1 cellular context compared by ENCODE assay signal in the genomic region with DNA sequence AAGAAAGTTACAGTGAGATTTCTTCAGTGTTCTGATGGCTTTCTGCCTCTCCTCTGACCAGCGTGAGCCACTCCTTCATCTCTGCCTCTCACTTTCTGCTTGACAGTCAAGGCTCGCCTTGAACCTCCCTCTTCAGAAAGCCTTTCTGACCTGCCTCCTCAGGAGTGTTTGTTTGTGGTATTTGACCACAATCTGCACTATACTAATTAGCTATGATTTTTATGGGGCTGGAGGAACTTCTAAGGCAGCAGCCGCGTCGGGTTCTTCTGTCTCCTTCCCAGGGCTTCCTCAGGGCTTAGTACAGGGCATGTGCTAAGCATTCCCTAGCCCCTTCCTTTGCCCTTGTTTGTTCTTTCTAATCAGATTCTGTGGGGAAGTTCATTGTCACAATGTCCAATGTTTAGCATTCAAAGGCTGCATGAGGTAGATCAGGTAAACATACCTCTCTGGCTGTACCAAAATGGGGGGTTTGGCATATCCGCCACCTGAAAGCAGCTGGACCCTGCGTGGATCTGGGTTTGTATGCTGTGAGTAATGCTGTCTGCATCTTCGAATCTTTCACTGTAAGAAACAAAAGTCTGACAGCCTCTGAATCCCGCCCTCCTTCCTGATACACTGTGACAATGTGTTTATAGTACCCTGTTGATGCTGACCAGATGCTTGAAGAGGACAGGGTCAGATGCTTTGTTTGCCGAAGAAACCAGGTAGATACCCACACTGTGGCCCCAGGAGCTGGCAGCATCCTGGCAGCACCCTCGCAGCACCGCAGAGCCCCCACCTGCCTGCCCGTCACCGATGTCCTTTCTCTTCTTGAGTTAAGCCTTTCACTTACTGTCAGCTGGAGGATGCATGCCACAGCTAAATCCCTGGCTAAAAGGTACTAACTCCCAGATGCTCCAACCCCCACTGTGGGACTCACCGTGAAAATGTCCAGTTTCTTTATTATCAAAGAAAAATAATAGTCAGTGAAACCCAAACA.
TF ChIP-seq lines count a peak whose summit lies in the region.

No MANE protein-coding gene starts in this region.

TF ChIP-seq in WTC11, 78 proteins besides CTCF, POLR2A, EP300 and RAD21 (continued from another document):
- TF ChIP-seq, protein P1, sequence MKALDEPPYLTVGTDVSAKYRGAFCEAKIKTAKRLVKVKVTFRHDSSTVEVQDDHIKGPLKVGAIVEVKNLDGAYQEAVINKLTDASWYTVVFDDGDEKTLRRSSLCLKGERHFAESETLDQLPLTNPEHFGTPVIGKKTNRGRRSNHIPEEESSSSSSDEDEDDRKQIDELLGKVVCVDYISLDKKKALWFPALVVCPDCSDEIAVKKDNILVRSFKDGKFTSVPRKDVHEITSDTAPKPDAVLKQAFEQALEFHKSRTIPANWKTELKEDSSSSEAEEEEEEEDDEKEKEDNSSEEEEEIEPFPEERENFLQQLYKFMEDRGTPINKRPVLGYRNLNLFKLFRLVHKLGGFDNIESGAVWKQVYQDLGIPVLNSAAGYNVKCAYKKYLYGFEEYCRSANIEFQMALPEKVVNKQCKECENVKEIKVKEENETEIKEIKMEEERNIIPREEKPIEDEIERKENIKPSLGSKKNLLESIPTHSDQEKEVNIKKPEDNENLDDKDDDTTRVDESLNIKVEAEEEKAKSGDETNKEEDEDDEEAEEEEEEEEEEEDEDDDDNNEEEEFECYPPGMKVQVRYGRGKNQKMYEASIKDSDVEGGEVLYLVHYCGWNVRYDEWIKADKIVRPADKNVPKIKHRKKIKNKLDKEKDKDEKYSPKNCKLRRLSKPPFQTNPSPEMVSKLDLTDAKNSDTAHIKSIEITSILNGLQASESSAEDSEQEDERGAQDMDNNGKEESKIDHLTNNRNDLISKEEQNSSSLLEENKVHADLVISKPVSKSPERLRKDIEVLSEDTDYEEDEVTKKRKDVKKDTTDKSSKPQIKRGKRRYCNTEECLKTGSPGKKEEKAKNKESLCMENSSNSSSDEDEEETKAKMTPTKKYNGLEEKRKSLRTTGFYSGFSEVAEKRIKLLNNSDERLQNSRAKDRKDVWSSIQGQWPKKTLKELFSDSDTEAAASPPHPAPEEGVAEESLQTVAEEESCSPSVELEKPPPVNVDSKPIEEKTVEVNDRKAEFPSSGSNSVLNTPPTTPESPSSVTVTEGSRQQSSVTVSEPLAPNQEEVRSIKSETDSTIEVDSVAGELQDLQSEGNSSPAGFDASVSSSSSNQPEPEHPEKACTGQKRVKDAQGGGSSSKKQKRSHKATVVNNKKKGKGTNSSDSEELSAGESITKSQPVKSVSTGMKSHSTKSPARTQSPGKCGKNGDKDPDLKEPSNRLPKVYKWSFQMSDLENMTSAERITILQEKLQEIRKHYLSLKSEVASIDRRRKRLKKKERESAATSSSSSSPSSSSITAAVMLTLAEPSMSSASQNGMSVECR (CRISPR knock-in tag; IDR thresholded peaks at IDR 0.05; ENCODE audit: borderline replicate concordance): no peak
- no peak for TF ChIP-seq NFATC4 (CRISPR knock-in tag; IDR thresholded peaks at IDR 0.05)
